ENCODE assay signal across 1 cellular context in the genomic region with DNA sequence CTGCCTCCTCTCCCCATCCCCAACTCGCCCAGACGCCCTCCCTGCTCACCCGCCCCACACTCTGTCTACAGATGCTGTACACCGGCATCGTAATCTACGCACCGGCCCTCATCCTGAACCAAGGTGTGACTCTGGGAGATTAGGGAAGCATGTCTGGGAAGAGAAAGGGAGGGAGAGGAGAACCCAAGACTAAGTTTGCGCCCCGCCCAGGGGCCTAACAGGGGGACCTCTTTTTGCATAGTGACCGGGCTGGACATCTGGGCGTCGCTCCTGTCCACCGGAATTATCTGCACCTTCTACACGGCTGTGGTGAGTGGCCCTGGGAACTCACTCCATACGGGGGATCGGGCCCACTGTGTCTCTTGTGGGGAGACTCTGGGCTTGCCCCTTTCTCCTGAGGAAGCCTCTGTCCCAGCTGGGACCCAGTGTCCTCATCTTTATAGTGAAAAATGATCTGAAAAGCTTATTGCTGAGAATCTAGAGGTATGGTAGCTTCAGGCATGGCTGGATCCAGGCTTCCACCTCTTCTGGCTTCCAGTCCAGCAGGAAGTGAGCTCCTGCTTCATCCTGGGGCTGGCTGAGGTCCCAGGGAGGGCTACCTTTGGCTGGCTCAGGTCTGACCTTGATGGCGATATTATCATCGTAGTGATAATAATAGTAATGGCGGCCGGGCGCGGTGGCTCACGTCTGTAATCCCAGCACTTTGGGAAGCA.
TF ChIP-seq lines count a peak whose summit lies in the region.

No MANE protein-coding gene starts in this region.

TF ChIP-seq in GM23338, 12 proteins besides CTCF, POLR2A, EP300 and RAD21 (continued from another document):
- TF ChIP-seq, protein P1, sequence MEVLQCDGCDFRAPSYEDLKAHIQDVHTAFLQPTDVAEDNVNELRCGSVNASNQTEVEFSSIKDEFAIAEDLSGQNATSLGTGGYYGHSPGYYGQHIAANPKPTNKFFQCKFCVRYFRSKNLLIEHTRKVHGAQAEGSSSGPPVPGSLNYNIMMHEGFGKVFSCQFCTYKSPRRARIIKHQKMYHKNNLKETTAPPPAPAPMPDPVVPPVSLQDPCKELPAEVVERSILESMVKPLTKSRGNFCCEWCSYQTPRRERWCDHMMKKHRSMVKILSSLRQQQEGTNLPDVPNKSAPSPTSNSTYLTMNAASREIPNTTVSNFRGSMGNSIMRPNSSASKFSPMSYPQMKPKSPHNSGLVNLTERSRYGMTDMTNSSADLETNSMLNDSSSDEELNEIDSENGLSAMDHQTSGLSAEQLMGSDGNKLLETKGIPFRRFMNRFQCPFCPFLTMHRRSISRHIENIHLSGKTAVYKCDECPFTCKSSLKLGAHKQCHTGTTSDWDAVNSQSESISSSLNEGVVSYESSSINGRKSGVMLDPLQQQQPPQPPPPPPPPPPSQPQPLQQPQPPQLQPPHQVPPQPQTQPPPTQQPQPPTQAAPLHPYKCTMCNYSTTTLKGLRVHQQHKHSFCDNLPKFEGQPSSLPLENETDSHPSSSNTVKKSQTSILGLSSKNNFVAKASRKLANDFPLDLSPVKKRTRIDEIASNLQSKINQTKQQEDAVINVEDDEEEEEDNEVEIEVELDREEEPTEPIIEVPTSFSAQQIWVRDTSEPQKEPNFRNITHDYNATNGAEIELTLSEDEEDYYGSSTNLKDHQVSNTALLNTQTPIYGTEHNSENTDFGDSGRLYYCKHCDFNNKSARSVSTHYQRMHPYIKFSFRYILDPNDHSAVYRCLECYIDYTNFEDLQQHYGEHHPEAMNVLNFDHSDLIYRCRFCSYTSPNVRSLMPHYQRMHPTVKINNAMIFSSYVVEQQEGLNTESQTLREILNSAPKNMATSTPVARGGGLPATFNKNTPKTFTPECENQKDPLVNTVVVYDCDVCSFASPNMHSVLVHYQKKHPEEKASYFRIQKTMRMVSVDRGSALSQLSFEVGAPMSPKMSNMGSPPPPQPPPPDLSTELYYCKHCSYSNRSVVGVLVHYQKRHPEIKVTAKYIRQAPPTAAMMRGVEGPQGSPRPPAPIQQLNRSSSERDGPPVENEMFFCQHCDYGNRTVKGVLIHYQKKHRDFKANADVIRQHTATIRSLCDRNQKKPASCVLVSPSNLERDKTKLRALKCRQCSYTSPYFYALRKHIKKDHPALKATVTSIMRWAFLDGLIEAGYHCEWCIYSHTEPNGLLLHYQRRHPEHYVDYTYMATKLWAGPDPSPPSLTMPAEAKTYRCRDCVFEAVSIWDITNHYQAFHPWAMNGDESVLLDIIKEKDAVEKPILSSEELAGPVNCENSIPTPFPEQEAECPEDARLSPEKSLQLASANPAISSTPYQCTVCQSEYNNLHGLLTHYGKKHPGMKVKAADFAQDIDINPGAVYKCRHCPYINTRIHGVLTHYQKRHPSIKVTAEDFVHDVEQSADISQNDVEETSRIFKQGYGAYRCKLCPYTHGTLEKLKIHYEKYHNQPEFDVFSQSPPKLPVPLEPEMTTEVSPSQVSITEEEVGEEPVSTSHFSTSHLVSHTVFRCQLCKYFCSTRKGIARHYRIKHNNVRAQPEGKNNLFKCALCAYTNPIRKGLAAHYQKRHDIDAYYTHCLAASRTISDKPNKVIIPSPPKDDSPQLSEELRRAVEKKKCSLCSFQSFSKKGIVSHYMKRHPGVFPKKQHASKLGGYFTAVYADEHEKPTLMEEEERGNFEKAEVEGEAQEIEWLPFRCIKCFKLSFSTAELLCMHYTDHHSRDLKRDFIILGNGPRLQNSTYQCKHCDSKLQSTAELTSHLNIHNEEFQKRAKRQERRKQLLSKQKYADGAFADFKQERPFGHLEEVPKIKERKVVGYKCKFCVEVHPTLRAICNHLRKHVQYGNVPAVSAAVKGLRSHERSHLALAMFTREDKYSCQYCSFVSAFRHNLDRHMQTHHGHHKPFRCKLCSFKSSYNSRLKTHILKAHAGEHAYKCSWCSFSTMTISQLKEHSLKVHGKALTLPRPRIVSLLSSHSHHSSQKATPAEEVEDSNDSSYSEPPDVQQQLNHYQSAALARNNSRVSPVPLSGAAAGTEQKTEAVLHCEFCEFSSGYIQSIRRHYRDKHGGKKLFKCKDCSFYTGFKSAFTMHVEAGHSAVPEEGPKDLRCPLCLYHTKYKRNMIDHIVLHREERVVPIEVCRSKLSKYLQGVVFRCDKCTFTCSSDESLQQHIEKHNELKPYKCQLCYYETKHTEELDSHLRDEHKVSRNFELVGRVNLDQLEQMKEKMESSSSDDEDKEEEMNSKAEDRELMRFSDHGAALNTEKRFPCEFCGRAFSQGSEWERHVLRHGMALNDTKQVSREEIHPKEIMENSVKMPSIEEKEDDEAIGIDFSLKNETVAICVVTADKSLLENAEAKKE (CRISPR knock-in tag; IDR thresholded peaks at IDR 0.05): no peak
- TF ChIP-seq, protein P2, sequence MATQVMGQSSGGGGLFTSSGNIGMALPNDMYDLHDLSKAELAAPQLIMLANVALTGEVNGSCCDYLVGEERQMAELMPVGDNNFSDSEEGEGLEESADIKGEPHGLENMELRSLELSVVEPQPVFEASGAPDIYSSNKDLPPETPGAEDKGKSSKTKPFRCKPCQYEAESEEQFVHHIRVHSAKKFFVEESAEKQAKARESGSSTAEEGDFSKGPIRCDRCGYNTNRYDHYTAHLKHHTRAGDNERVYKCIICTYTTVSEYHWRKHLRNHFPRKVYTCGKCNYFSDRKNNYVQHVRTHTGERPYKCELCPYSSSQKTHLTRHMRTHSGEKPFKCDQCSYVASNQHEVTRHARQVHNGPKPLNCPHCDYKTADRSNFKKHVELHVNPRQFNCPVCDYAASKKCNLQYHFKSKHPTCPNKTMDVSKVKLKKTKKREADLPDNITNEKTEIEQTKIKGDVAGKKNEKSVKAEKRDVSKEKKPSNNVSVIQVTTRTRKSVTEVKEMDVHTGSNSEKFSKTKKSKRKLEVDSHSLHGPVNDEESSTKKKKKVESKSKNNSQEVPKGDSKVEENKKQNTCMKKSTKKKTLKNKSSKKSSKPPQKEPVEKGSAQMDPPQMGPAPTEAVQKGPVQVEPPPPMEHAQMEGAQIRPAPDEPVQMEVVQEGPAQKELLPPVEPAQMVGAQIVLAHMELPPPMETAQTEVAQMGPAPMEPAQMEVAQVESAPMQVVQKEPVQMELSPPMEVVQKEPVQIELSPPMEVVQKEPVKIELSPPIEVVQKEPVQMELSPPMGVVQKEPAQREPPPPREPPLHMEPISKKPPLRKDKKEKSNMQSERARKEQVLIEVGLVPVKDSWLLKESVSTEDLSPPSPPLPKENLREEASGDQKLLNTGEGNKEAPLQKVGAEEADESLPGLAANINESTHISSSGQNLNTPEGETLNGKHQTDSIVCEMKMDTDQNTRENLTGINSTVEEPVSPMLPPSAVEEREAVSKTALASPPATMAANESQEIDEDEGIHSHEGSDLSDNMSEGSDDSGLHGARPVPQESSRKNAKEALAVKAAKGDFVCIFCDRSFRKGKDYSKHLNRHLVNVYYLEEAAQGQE (IDR thresholded peaks at IDR 0.05; ENCODE audit: unreplicated experiment): no peak
- TF ChIP-seq ZNF331 (CRISPR knock-in tag; IDR thresholded peaks at IDR 0.05; ENCODE audit: low read depth): no peak
- no peak for TF ChIP-seq NANOG (IDR thresholded peaks at IDR 0.05; ENCODE audit: borderline replicate concordance)
- TF ChIP-seq CREB1 (CRISPR knock-in tag; IDR thresholded peaks at IDR 0.05; ENCODE audit: low read depth): no peak
- TF ChIP-seq EZH2 (IDR thresholded peaks at IDR 0.05; ENCODE audit: low read depth, unreplicated experiment): no peak
- TF ChIP-seq JUNB (IDR thresholded peaks at IDR 0.05; ENCODE audit: unreplicated experiment): no peak
